17 cellular contexts compared by ENCODE assay signal in the genomic region with DNA sequence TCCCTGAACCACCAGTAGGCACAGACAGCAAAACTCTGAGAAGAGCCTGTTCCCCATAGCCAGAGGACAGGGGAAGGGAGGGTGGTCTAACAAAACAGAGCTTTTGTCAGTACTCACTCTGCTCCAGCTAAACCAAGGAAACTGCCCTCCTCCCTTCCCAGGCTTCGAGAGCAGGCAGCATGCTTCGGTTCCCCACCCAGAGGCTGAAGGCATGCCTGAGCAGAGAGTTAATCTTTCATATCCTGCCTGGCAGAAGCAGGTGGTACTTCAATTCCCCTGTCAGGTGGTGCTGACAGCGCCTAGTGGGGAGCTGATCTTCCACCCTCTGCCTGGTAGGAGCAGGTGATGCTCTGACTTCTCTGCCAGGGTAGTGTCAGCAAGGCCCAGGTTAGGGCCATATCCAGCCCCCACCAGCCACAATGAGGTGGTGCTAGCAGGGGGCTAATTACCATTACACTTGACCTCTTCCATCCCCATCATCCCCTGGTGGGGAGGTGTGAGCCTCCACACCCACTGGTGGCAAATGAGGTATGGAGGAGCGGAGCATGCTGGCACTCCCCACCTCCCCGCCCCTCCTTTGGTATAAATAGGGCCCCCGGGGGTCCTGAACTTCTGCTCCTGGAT. TPM values are rescaled to one million over a fixed set of nuclear protein-coding genes. Genes with fewer than 3 reads are reported as not detected.
DNase-seq lines count a peak whose midpoint lies in the region; ATAC-seq and TF ChIP-seq lines count a peak whose summit lies in the region.
"Had no signal": no experiment of that assay in that cellular context is flagged by ENCODE, and none has a peak within 500 bp of the region (broad histone marks: within the 10 kb centered on the region; RNA-seq: fewer than 3 reads in every experiment).

No MANE protein-coding gene starts in this region.

- peaks cover 11% of the 10 kb centered on the region for H3K27me3 Mint-ChIP-seq in activated T-helper 2 cell treated with anti-CD3 and anti-CD28 coated beads, Interferon-gamma antibody, Interleukin-2, Interleukin-4, amounts not matched to agents 10 μg/mL and 5 μg/mL and 100 μg/mL, durations not matched to agents 14 hours and 24 hours and 36 hours (ENCODE audit: low read depth)

- no peaks in the 10 kb centered on the region for H3K9me3 Mint-ChIP-seq in activated T-helper 2 cell treated with anti-CD3 and anti-CD28 coated beads, Interferon-gamma antibody, Interleukin-2, Interleukin-4, amounts not matched to agents 10 μg/mL and 5 μg/mL and 100 μg/mL, durations not matched to agents 14 hours and 24 hours and 36 hours

- no peak overlapping the region for H3K4me3 Mint-ChIP-seq in activated T-helper 2 cell treated with anti-CD3 and anti-CD28 coated beads, Interferon-gamma antibody, Interleukin-2, Interleukin-4, amounts not matched to agents 10 μg/mL and 5 μg/mL and 100 μg/mL, durations not matched to agents 14 hours and 24 hours and 36 hours (ENCODE audit: low read depth)

- DNase-seq in NCI-H1436 (lab: John Stamatoyannopoulos, UW) (peak; percentile 1), NCI-H1436 treated with DMSO at 0.1 percent for 48 hours (lab: John Stamatoyannopoulos, UW) (no peak), NCI-H1105 (lab: John Stamatoyannopoulos, UW) (peak; percentile 50), SJCRH30 (peak; percentile 14 to 45), osteoblast (ENCODE audit: insufficient read length, low spot score, missing footprints) (peak; percentile 5), medulla oblongata (ENCODE audit: extremely low spot score) (no peak)
- DNase-seq in activated T-helper 2 cell treated with anti-CD3 and anti-CD28 coated beads, Interferon-gamma antibody, Interleukin-2, Interleukin-4, amounts not matched to agents 10 μg/mL and 5 μg/mL and 100 μg/mL, durations not matched to agents 14 hours and 24 hours and 36 hours (ENCODE audit: low spot score) = no peak
- DNase-seq: C1 segment of cervical spinal cord, COR-L47, DMS53, GM23248, MV-4-11, NCI-H2029 treated with DMSO at 0.1 percent for 48 hours, NCI-H446, SIG-M5, T-helper 2 cell had no signal

- no peak overlapping the region for H3K27ac Mint-ChIP-seq in activated T-helper 2 cell treated with anti-CD3 and anti-CD28 coated beads, Interferon-gamma antibody, Interleukin-2, Interleukin-4, amounts not matched to agents 10 μg/mL and 5 μg/mL and 100 μg/mL, durations not matched to agents 14 hours and 24 hours and 36 hours

- H3K27me3 ChIP-seq in SJCRH30 (no peaks in the 10 kb centered on the region), osteoblast (ENCODE audit: insufficient read depth, low read length) (no peaks in the 10 kb centered on the region)

- H3K4me1 Mint-ChIP-seq in activated T-helper 2 cell treated with anti-CD3 and anti-CD28 coated beads, Interferon-gamma antibody, Interleukin-2, Interleukin-4, amounts not matched to agents 10 μg/mL and 5 μg/mL and 100 μg/mL, durations not matched to agents 14 hours and 24 hours and 36 hours (ENCODE audit: low read depth) = no peaks in the 10 kb centered on the region

- H3K36me3 ChIP-seq in SJCRH30 (no peaks in the 10 kb centered on the region), osteoblast (ENCODE audit: insufficient read depth, low read length) (no peaks in the 10 kb centered on the region)

- no peaks in the 10 kb centered on the region for H4K20me1 ChIP-seq in osteoblast (ENCODE audit: insufficient read depth, low read length)

- no peak overlapping the region for H3K4me2 ChIP-seq in osteoblast (ENCODE audit: insufficient read depth, low read length)

- no peak overlapping the region for H2AFZ ChIP-seq in osteoblast (ENCODE audit: low read length)
- H2AFZ ChIP-seq: GM23248 had no signal

- H3K27ac ChIP-seq in SJCRH30 = no peak overlapping the region
- no peak overlapping the region for H3K27ac ChIP-seq in osteoblast (ENCODE audit: low read depth, low read length)
- H3K27ac ChIP-seq: GM23248 had no signal

- no peak for ATAC-seq in GM18907 (IDR thresholded peaks at IDR 0.05; ENCODE audit: unreplicated experiment)

- intact Hi-C loops in activated T-helper 2 cell treated with anti-CD3 and anti-CD28 coated beads, Interferon-gamma antibody, Interleukin-2, Interleukin-4, amounts not matched to agents 10 μg/mL and 5 μg/mL and 100 μg/mL, durations not matched to agents 14 hours and 24 hours and 36 hours (cut with micrococcal nuclease) = no loop called here

- H3K79me2 ChIP-seq in osteoblast (ENCODE audit: insufficient read depth, low read length) = no peaks in the 10 kb centered on the region

- H3K4me3 ChIP-seq in SJCRH30 (no peak overlapping the region), osteoblast (ENCODE audit: insufficient read depth, low read length) (no peak overlapping the region)
- H3K4me3 ChIP-seq: GM23248 had no signal

- no peaks in the 10 kb centered on the region for H3K36me3 Mint-ChIP-seq in activated T-helper 2 cell treated with anti-CD3 and anti-CD28 coated beads, Interferon-gamma antibody, Interleukin-2, Interleukin-4, amounts not matched to agents 10 μg/mL and 5 μg/mL and 100 μg/mL, durations not matched to agents 14 hours and 24 hours and 36 hours (ENCODE audit: low read depth)

- H3K4me1 ChIP-seq in SJCRH30 (no peaks in the 10 kb centered on the region), osteoblast (ENCODE audit: insufficient read depth, low read length) (no peaks in the 10 kb centered on the region)

- H3K9me3 ChIP-seq in SJCRH30 (replicated peaks) (no peaks in the 10 kb centered on the region), osteoblast (ENCODE audit: low read depth, low read length) (no peaks in the 10 kb centered on the region)

- TF ChIP-seq CTCF in osteoblast (IDR thresholded peaks at IDR 0.05; ENCODE audit: extremely low read depth, low read depth, low read length) = no peak

RNA-seq across cellular contexts. Expression of a gene that starts 35.1 kb away (rescaled TPM):
- 3.4 and 6.0 TPM in 2 replicates for total RNA-seq in SJCRH30 (2014; rRNA removed; shearing (Covaris generic))
- under 0.01 and 0.36 TPM in 2 replicates for total RNA-seq in osteoblast
- 0.48 and 1.2 TPM in 2 replicates for total RNA-seq in activated T-helper 2 cell treated with anti-CD3 and anti-CD28 coated beads, Interferon-gamma antibody, Interleukin-2, Interleukin-4, amounts not matched to agents 10 μg/mL and 5 μg/mL and 100 μg/mL, durations not matched to agents 14 hours and 24 hours and 36 hours
- total RNA-seq: GM23248 had no signal

Comparison
In these comparisons a context has a peak if more than half of its experiments do, and no peak if none do; other contexts are left out.
1. DNase-seq: peak in NCI-H1436 (single experiment), NCI-H1105 (single experiment), SJCRH30 (2 of 2) and osteoblast (single experiment); none in NCI-H1436 treated with DMSO at 0.1 percent for 48 hours (single experiment), medulla oblongata (single experiment) and activated T-helper 2 cell treated with anti-CD3 and anti-CD28 coated beads, Interferon-gamma antibody, Interleukin-2, Interleukin-4, amounts not matched to agents 10 μg/mL and 5 μg/mL and 100 μg/mL, durations not matched to agents 14 hours and 24 hours and 36 hours (single experiment).